9 cellular contexts compared by ENCODE assay signal in the genomic region with DNA sequence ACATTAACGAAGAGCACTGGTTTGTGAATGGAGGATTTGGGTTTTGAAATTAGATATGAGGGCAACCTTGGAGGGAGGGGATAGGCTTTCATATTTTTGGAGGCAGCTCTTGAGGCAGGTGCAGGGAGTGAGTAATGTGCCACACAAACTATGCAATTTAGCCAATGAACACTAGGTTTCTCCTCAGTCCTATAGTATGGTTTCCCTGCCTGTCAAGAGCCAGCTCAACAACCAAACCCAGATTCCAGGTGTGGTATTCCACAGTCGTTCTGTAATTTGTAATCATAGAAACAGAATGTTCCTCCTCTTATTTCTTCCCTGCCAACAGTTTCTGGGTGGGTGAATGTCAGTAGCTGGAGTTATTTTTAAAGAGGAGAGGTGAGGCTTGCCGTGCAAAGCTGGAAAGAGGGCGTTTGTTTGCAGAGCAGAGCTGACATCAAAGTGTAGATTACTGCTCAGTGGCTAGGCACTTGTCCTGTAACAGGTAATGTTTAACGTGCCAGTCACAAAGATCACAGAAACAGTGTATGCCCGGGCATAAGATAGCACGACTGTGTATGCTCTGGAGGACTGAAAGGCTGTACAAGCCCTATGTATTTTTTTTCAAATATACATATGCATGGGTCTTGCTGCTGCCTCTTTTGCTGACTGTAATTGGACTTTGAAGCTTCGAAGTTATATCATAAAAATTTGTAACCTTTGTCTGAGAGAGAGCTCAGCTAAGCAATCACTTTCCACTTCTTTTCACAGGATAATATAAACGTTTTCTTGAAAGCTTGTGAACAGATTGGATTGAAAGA.
DNase-seq lines count a peak whose midpoint lies in the region; ATAC-seq, FAIRE-seq and TF ChIP-seq lines count a peak whose summit lies in the region.
"Had no signal": no experiment of that assay in that cellular context is flagged by ENCODE, and none has a peak within 500 bp of the region (broad histone marks: within the 10 kb centered on the region; RNA-seq: fewer than 3 reads in every experiment).

No MANE protein-coding gene starts in this region.

- intact Hi-C loops in pancreas (cut with DNase I): no loop called here

- no peaks in the 10 kb centered on the region for H3K9me3 ChIP-seq in OCI-LY3 (ENCODE audit: insufficient read depth, low read length)
- no peaks in the 10 kb centered on the region for H3K9me3 ChIP-seq in esophagus (ENCODE audit: control insufficient read depth in 2 of 2, insufficient read depth in 1 of 2, low read depth in 1 of 2, low read length in 1 of 2)
- H3K9me3 ChIP-seq in pancreas: no peaks in the 10 kb centered on the region

- 20 to 26% methylated on average over 9 of the region's 9 CpGs for WGBS in esophagus, 2 donors
- 6 to 7% methylated on average over 9 of the region's 9 CpGs for WGBS in pancreas, 2 donors

- H3K4me2 ChIP-seq in OCI-LY3 (ENCODE audit: low read length): peak overlapping the region; percentile 82

- no peaks in the 10 kb centered on the region for H3K27me3 ChIP-seq in OCI-LY3 (ENCODE audit: low read depth, low read length)
- H3K27me3 ChIP-seq in esophagus (ENCODE audit: control insufficient read depth in 1 of 2, insufficient read depth in 2 of 2, low read length in 2 of 2): no peaks in the 10 kb centered on the region
- no peaks in the 10 kb centered on the region for H3K27me3 ChIP-seq in pancreas

- ATAC-seq in HG03095 (IDR thresholded peaks at IDR 0.05; ENCODE audit: unreplicated experiment) (peak; percentile 53), pancreas (peak; percentile 85 to 91 (median 88))

- H3K27ac ChIP-seq in OCI-LY3 (ENCODE audit: low read length): no peak overlapping the region
- H3K27ac ChIP-seq in esophagus (ENCODE audit: low read depth in 2 of 2, low read length in 1 of 2): peak overlapping the region; percentile 81 to 85
- peak overlapping the region; percentile 25 to 89 (median 72) for H3K27ac ChIP-seq in pancreas

- DNase-seq in activated T-cell treated with anti-CD3 and anti-CD28 coated beads, Interleukin-2, amount 50 U/mL, for 1 hour: peak; percentile 19
- no peak for DNase-seq in activated T-cell treated with anti-CD3 and anti-CD28 coated beads for 4 hours
- peak in 4 of 6 donors; percentile 41 to 78 (median 60) for DNase-seq in pancreas
- no peak for DNase-seq in stimulated activated CD4-positive, alpha-beta T cell treated with anti-CD3 and anti-CD28 coated beads, Interleukin-1b, Interleukin-23, amount 100 ng/mL, for 48 hours
- no peak for DNase-seq in NK-92 treated with Interleukin-12 subunit alpha and Interleukin-12 subunit beta, amount 100 ng/mL, for 24 hours (lab: John Stamatoyannopoulos, UW)

- H3K36me3 ChIP-seq in OCI-LY3 (replicated peaks; ENCODE audit: low read depth, low read length) (no peaks in the 10 kb centered on the region), esophagus (ENCODE audit: control insufficient read depth in 2 of 2, insufficient read depth in 2 of 2, low read length in 1 of 2) (no peaks in the 10 kb centered on the region), pancreas (no peaks in the 10 kb centered on the region)

- peak overlapping the region; percentile 50; the same call in 1 of the 2 replicates for H2AFZ ChIP-seq in OCI-LY3 (ENCODE audit: low read depth, low read length)

- FAIRE-seq in pancreas (lab: Jason Lieb, UNC): peak; percentile 64
- FAIRE-seq: G401.6 had no signal

- TF ChIP-seq CTCF in OCI-LY3 (IDR thresholded peaks at IDR 0.05; ENCODE audit: low read depth, low read length): no peak
- no peak for TF ChIP-seq CTCF in pancreas (IDR thresholded peaks at IDR 0.05)

- peaks cover 38% of the 10 kb centered on the region for H3K4me1 ChIP-seq in OCI-LY3 (ENCODE audit: low read length)
- H3K4me1 ChIP-seq in esophagus (ENCODE audit: control insufficient read depth in 2 of 2, insufficient read depth in 2 of 2, low read length in 1 of 2): no peaks in the 10 kb centered on the region
- peaks cover 13 to 19% (median 18%) of the 10 kb centered on the region in 3 donors for H3K4me1 ChIP-seq in pancreas

- no peaks in the 10 kb centered on the region for H4K20me1 ChIP-seq in OCI-LY3 (ENCODE audit: insufficient read depth, low read length)

- H3K79me2 ChIP-seq in OCI-LY3 (ENCODE audit: low read length): no peaks in the 10 kb centered on the region

- 0 out of 2 replicates have a peak overlapping the region, but pooled peaks have one; percentile 42 for H3K9ac ChIP-seq in OCI-LY3 (ENCODE audit: low read length)

- H3K4me3 ChIP-seq in OCI-LY3 (ENCODE audit: low read length): peak overlapping the region; percentile 20
- H3K4me3 ChIP-seq in esophagus (ENCODE audit: low read depth in 1 of 2, low read length in 2 of 2): peak overlapping the region; percentile 1 to 70
- H3K4me3 ChIP-seq in pancreas: peak overlapping the region; percentile 4 to 42 (median 17)

Comparison
In these comparisons a context has a peak if more than half of its experiments do, and no peak if none do; other contexts are left out.
1. DNase-seq: peak in activated T-cell treated with anti-CD3 and anti-CD28 coated beads, Interleukin-2, amount 50 U/mL, for 1 hour (single experiment) and pancreas (4 of 6); none in activated T-cell treated with anti-CD3 and anti-CD28 coated beads for 4 hours (single experiment), stimulated activated CD4-positive, alpha-beta T cell treated with anti-CD3 and anti-CD28 coated beads, Interleukin-1b, Interleukin-23, amount 100 ng/mL, for 48 hours (single experiment) and NK-92 treated with Interleukin-12 subunit alpha and Interleukin-12 subunit beta, amount 100 ng/mL, for 24 hours (single experiment).
2. Peak in every context shown above with its lines, with median percentiles within 50 percentile points of each other: H3K4me3 ChIP-seq.